In the genomic region with DNA sequence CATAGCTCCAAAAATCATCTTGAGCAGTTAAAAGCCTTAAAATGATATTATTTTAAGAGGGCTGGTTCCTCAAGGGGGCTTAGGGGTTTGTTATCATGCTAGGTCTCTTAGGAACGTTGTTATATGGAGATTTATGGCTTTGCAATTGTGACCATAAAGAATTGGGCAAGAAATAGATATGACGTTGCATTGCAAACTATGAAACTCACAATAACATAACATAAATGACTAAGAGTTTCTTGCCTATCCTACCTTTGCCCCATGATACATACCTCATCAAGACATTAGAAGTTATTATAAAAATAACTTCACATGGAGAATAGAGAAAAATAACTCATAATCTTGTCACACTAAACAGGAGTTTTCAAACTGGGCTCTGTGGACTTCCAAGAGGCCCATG, we compare ENCODE assay signal across 25 cellular contexts.
"Had no signal": no experiment of that assay in that cellular context is flagged by ENCODE, and none has a peak within 500 bp of the region (broad histone marks: within the 10 kb centered on the region; RNA-seq: fewer than 3 reads in every experiment).

No MANE protein-coding gene starts in this region.

- H3K9me3 ChIP-seq: ovary, psoas muscle, right lobe of liver, sigmoid colon, stomach, thoracic aorta, thyroid gland, tibial nerve, upper lobe of left lung, vagina had no signal

- ATAC-seq: natural killer cell; psoas muscle; right cardiac atrium; right lobe of liver; stimulated activated effector memory CD8-positive, alpha-beta T cell treated with anti-CD3 and anti-CD28 coated beads, Interleukin-12 subunit alpha, Interleukin-12 subunit beta, amount 100 ng/mL, for 72 hours; stimulated activated naive B cell treated with anti-CD40 and anti-IgM and Interleukin-4, amounts not matched to agents 10 μg/mL and 1 μg/mL and 100 μg/mL, for 72 hours had no signal

- H3K27me3 ChIP-seq: neural progenitor cell, ovary, right lobe of liver, sigmoid colon, stomach, thyroid gland, tibial nerve, upper lobe of left lung, vagina had no signal

- H3K4me3 ChIP-seq: neural progenitor cell, ovary, psoas muscle, right lobe of liver, sigmoid colon, stomach, thoracic aorta, thyroid gland, tibial nerve, upper lobe of left lung, vagina had no signal

- DNase-seq: natural killer cell; occipital lobe; ovary; posterior cingulate gyrus; psoas muscle; right cardiac atrium; right lobe of liver; sigmoid colon; small intestine; stimulated activated CD4-positive, alpha-beta T cell treated with anti-CD3 and anti-CD28 coated beads, Interleukin-15, amount 100 ng/mL, for 24 hours; stimulated activated CD4-positive, alpha-beta T cell treated with anti-CD3 and anti-CD28 coated beads, Interleukin-2, amount 100 ng/mL, for 24 hours; stimulated activated CD4-positive, alpha-beta T cell treated with anti-CD3 and anti-CD28 coated beads, Interleukin-2, amount 100 ng/mL, for 48 hours; stimulated activated CD4-positive, alpha-beta T cell treated with anti-CD3 and anti-CD28 coated beads, Interleukin-4, amount 100 ng/mL, for 24 hours; stimulated activated naive B cell treated with anti-CD40 and anti-IgM and Interleukin-4, amounts not matched to agents 10 μg/mL and 1 μg/mL and 100 μg/mL, for 72 hours; stimulated activated naive CD4-positive, alpha-beta T cell treated with Interleukin-2 at 50 U/mL for 16 hours; stomach; thyroid gland; trophoblast cell; upper lobe of left lung had no signal

- H3K27ac ChIP-seq: neural progenitor cell, ovary, parathyroid adenoma, psoas muscle, right lobe of liver, sigmoid colon, stomach, thoracic aorta, thyroid gland, tibial nerve, upper lobe of left lung, vagina had no signal

- H3K36me3 ChIP-seq: neural progenitor cell, ovary, right lobe of liver, sigmoid colon, stomach, thoracic aorta, thyroid gland, tibial nerve, upper lobe of left lung, vagina had no signal

- H3K4me1 ChIP-seq: neural progenitor cell, parathyroid adenoma, psoas muscle, right lobe of liver, sigmoid colon, stomach, thyroid gland, tibial nerve, upper lobe of left lung, vagina had no signal
